1 cellular context compared by ENCODE assay signal in genomic region chr11:69637956-69638871, GRCh38.
A peak's percentile ranks its signal among the peaks of the same experiment; 100 is the strongest.
TF ChIP-seq lines count a peak whose summit lies in the region.

No MANE protein-coding gene starts in this region.

TF ChIP-seq in SK-N-SH, 30 proteins besides CTCF, POLR2A, EP300 and RAD21 (continued from another document):
- TF ChIP-seq SIN3A (IDR thresholded peaks at IDR 0.05; ENCODE audit: borderline replicate concordance, low read depth, low read length) = no peak
- TF ChIP-seq JUND (IDR thresholded peaks at IDR 0.05) = no peak
- no peak for TF ChIP-seq USF1 (IDR thresholded peaks at IDR 0.05; ENCODE audit: borderline replicate concordance, low read depth)
- no peak for TF ChIP-seq RXRA (IDR thresholded peaks at IDR 0.05; ENCODE audit: borderline replicate concordance, low read depth)
- no peak; the same call in 1 of the 2 replicates for TF ChIP-seq ZBTB33 (IDR thresholded peaks at IDR 0.05; ENCODE audit: borderline replicate concordance, low read depth)
- TF ChIP-seq TEAD4 (IDR thresholded peaks at IDR 0.05; ENCODE audit: borderline replicate concordance, insufficient read depth) = no peak
- TF ChIP-seq FOXM1 (IDR thresholded peaks at IDR 0.05; ENCODE audit: low read depth) = no peak; the same call in 1 of the 2 replicates
- peak; percentile 64 for TF ChIP-seq CHD2 (IDR thresholded peaks at IDR 0.05; ENCODE audit: low read length, partially characterized antibody)
- TF ChIP-seq MXI1 (IDR thresholded peaks at IDR 0.05; ENCODE audit: low read depth, low read length) = no peak; the same call in 1 of the 2 replicates
- peak; percentile 78 for TF ChIP-seq TAF1 (IDR thresholded peaks at IDR 0.05; ENCODE audit: borderline replicate concordance, low read depth, low read length)
- no peak for TF ChIP-seq ELF1 (IDR thresholded peaks at IDR 0.05)
- no peak for TF ChIP-seq FOSL2 (IDR thresholded peaks at IDR 0.05; ENCODE audit: borderline replicate concordance, low read depth)
- TF ChIP-seq RFX5 (IDR thresholded peaks at IDR 0.05; ENCODE audit: low read length) = 0 out of 2 replicates have a peak, but pooled peaks have one; percentile 56
- no peak for TF ChIP-seq GATA2 (CRISPR knock-in tag; IDR thresholded peaks at IDR 0.05)
TF ChIP-seq in SK-N-SH: peak in this region for 6.
